8 cellular contexts compared by ENCODE assay signal in the genomic region with DNA sequence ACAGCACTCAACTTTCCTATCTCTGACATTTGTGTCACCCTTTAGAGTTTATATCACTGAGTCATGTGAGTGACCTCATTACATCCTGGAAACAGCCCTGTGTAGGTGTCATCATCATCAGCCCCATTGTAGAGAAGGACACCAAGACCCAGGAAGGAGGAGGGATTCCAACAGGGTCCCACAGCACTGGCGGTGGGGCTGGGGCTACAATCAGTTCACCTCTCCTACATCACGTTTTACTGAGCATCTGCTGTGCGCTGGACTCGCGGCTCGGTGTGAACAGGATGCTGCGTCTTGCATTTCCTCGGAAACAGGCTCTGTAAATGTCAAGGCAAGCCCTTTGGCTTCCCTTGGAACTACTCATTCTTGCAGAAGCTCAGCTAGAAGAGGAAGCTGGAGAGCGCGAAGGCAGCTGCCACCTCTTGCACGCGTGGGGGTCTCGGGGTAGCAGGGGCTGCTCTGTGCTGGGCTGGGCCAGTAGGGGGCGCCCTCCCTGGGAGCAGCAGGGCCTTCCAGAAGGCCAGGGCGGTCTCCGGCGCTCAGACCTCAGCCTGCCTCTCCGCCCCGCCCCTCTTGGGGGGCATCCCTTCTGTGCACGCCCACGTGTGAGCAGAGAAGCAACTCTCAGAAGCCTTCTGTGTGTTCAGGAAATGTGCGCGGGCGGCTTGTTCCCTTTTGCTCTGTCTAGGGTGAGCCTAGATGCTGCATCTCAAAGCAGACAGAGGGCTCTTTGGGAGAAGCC. TPM values are rescaled to one million over a fixed set of nuclear protein-coding genes. Genes with fewer than 3 reads are reported as not detected.
DNase-seq lines count a peak whose midpoint lies in the region; ATAC-seq, FAIRE-seq and TF ChIP-seq lines count a peak whose summit lies in the region.

No MANE protein-coding gene starts in this region.

- peaks cover 25% of the 10 kb centered on the region for H3K4me1 ChIP-seq in A549
- peaks cover 13% of the 10 kb centered on the region for H3K4me1 ChIP-seq in ovary (ENCODE audit: insufficient read depth)
- H3K4me1 ChIP-seq in prostate gland (replicated peaks), result no peaks in the 10 kb centered on the region

- POLR2A ChIA-PET in A549 (lab: Yijun Ruan, JAX), result no interaction called here

- intact Hi-C loops in ovary (cut with DNase I) (no loop called here), prostate gland (cut with DNase I) (no loop called here)

- H3K9me3 ChIP-seq in A549 (no peaks in the 10 kb centered on the region), ovary (no peaks in the 10 kb centered on the region), prostate gland (no peaks in the 10 kb centered on the region)

- WGBS in A549 (ENCODE audit: missing lambda C conversion rate), result 67% methylated on average over 17 of the region's 24 CpGs
- 72 to 80% (median 73%) methylated on average over 24 of the region's 24 CpGs for WGBS in ovary, 3 donors
- WGBS in prostate gland, result 79% methylated on average over 23 of the region's 24 CpGs

- TF ChIP-seq RAD21 in A549 (conservative IDR thresholded peaks at IDR 0.05 in 1 of 2, IDR thresholded peaks at IDR 0.05 in 1 of 2), result no peak

- no peak for ATAC-seq in A549
- peak; percentile 74 for ATAC-seq in GM19035 (IDR thresholded peaks at IDR 0.05; ENCODE audit: unreplicated experiment)
- peak; percentile 58 for ATAC-seq in HG03196 (IDR thresholded peaks at IDR 0.05; ENCODE audit: unreplicated experiment)

- no peak overlapping the region for H3K4me3 ChIP-seq in A549
- H3K4me3 ChIP-seq in WI38 (ENCODE audit: low read depth, low read length), result no peak overlapping the region
- no peak overlapping the region for H3K4me3 ChIP-seq in ovary
- no peak overlapping the region for H3K4me3 ChIP-seq in prostate gland

- H3K27me3 ChIP-seq in ovary, result no peaks in the 10 kb centered on the region
- H3K27me3 ChIP-seq in prostate gland (replicated peaks; ENCODE audit: insufficient read depth), result no peaks in the 10 kb centered on the region

- TF ChIP-seq CTCF in A549 (IDR thresholded peaks at IDR 0.05), result peak; percentile 22; the same call in 2 of the 3 replicates
- TF ChIP-seq CTCF in WI38 (IDR thresholded peaks at IDR 0.05; ENCODE audit: low read depth, low read length), result 0 out of 2 replicates have a peak, but pooled peaks have one; percentile 6
- TF ChIP-seq CTCF in ovary (IDR thresholded peaks at IDR 0.05), result no peak
- no peak for TF ChIP-seq CTCF in prostate gland (IDR thresholded peaks at IDR 0.05)

- H3K36me3 ChIP-seq in ovary, result no peaks in the 10 kb centered on the region
- no peaks in the 10 kb centered on the region for H3K36me3 ChIP-seq in prostate gland

- CTCF ChIA-PET in A549 (lab: Yijun Ruan, JAX), result interaction anchor here (1.2 to 1.9 kb wide), 2 partner anchors 23 to 98 kb away, joined by 4 to 5 read pairs; no protein-coding TSS in a partner anchor

- H3K27ac ChIP-seq in A549 (peak overlapping the region in 1 of 2 experiments; percentile 50; a peak in 2 of 6 replicates), caudate nucleus (ENCODE audit: low read depth, low read length) (no peak overlapping the region), ovary (no peak overlapping the region), prostate gland (no peak overlapping the region)

- no peak for TF ChIP-seq POLR2A in A549 (IDR thresholded peaks at IDR 0.05; ENCODE audit: low read length)
- TF ChIP-seq POLR2A in ovary (IDR thresholded peaks at IDR 0.05), result no peak
- TF ChIP-seq POLR2A in prostate gland (IDR thresholded peaks at IDR 0.05), result no peak

- TF ChIP-seq EP300 in A549 (IDR thresholded peaks at IDR 0.05) (no peak), ovary (IDR thresholded peaks at IDR 0.05) (no peak)

- H3K4me2 ChIP-seq in A549, result no peak overlapping the region

- no peak for FAIRE-seq in A549 (lab: Jason Lieb, UNC)

- DNase-seq in A549 (ENCODE audit: low read depth in 1 of 2, low spot score in 1 of 2), result peak in 1 of 2 experiments; percentile 17
- DNase-seq in caudate nucleus (lab: John Stamatoyannopoulos, UW), result peak in 49 of 61 donors; percentile 10 to 88 (median 55)
- DNase-seq in ovary, result peak in 3 of 5 donors; percentile 30 to 45 (median 38)
- DNase-seq in NCI-H748 (lab: John Stamatoyannopoulos, UW; ENCODE audit: unreplicated experiment), result no peak
- DNase-seq in prostate gland (ENCODE audit: low spot score), result no peak

TF ChIP-seq in A549, 52 proteins besides CTCF, POLR2A, EP300 and RAD21:
- TF ChIP-seq GATA3 (IDR thresholded peaks at IDR 0.05; ENCODE audit: borderline replicate concordance) (no peak), EHF (CRISPR knock-in tag; IDR thresholded peaks at IDR 0.05) (no peak), JUN (IDR thresholded peaks at IDR 0.05) (no peak), MYC (IDR thresholded peaks at IDR 0.05; ENCODE audit: borderline replicate concordance, low read length) (no peak), PHF8 (IDR thresholded peaks at IDR 0.05; ENCODE audit: borderline replicate concordance, low read depth) (no peak), CBX8 (IDR thresholded peaks at IDR 0.05) (no peak), SREBF2 (IDR thresholded peaks at IDR 0.05) (no peak), ZFP36 (IDR thresholded peaks at IDR 0.05; ENCODE audit: borderline replicate concordance, partially characterized antibody) (no peak), TP53 (CRISPR knock-in tag; IDR thresholded peaks at IDR 0.05) (no peak), FOXS1 (CRISPR knock-in tag; IDR thresholded peaks at IDR 0.05) (no peak), MAZ (IDR thresholded peaks at IDR 0.05; ENCODE audit: borderline replicate concordance, low read depth, low read length) (no peak), FOSB (CRISPR knock-in tag; IDR thresholded peaks at IDR 0.05) (no peak), EHMT2 (IDR thresholded peaks at IDR 0.05; ENCODE audit: low read depth) (no peak), ZC3H11A (IDR thresholded peaks at IDR 0.05) (no peak), CHD2 (IDR thresholded peaks at IDR 0.05; ENCODE audit: low read length, partially characterized antibody) (no peak), HDAC2 (IDR thresholded peaks at IDR 0.05) (no peak)
- TF ChIP-seq, protein P1, sequence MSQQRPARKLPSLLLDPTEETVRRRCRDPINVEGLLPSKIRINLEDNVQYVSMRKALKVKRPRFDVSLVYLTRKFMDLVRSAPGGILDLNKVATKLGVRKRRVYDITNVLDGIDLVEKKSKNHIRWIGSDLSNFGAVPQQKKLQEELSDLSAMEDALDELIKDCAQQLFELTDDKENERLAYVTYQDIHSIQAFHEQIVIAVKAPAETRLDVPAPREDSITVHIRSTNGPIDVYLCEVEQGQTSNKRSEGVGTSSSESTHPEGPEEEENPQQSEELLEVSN (IDR thresholded peaks at IDR 0.05; ENCODE audit: borderline replicate concordance, low read depth), result no peak
- TF ChIP-seq, protein P2, sequence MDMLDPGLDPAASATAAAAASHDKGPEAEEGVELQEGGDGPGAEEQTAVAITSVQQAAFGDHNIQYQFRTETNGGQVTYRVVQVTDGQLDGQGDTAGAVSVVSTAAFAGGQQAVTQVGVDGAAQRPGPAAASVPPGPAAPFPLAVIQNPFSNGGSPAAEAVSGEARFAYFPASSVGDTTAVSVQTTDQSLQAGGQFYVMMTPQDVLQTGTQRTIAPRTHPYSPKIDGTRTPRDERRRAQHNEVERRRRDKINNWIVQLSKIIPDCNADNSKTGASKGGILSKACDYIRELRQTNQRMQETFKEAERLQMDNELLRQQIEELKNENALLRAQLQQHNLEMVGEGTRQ (IDR thresholded peaks at IDR 0.05), result no peak
- TF ChIP-seq, protein P3, sequence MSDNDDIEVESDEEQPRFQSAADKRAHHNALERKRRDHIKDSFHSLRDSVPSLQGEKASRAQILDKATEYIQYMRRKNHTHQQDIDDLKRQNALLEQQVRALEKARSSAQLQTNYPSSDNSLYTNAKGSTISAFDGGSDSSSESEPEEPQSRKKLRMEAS (IDR thresholded peaks at IDR 0.05), result no peak

RNA-seq across cellular contexts. Expression of a gene that starts 29.0 kb away (rescaled TPM):
- polyA plus RNA-seq in A549 (2011; rRNA removed) (0.04 and 0.05 TPM in 2 replicates), A549 (2017; fragmentation: RNase III; extraction: RNeasy Plus Mini Kit Qiagen cat#74134 plus additional on column Dnase treatment) (not detected in 3 replicates), ovary (not detected)
- 0.03 TPM in 2 replicates for polyA plus RNA-seq in A549 (2012; cell fraction: cytosol; rRNA removed)
- 0.19 and 0.20 TPM in 2 replicates for polyA plus RNA-seq in A549 (2012; cell fraction: nucleus; rRNA removed)
- 0.15 TPM in 1 of 2 replicates, not detected in the other for polyA minus RNA-seq in A549 (2011; rRNA and poly(A)+ RNA removed)
- total RNA-seq in ovary (under 1 TPM in 4 of 7 donors, not detected in 3; 0.15 to 0.95 (median 0.38) TPM), prostate gland (10 to 100 TPM in 1 of 2 donors, 1 to 10 TPM in 1; 1.1 to 12.8 TPM)

Comparison
In these comparisons a context has a peak if more than half of its experiments do, and no peak if none do; other contexts are left out.
1. ATAC-seq: peak in GM19035 (single experiment) and HG03196 (single experiment); none in A549 (0 of 2).
2. DNase-seq: peak in caudate nucleus (49 of 61) and ovary (3 of 5); none in NCI-H748 (single experiment) and prostate gland (single experiment).
3. CTCF ChIP-seq: peak in A549 (single experiment) and WI38 (single experiment); none in ovary (0 of 3) and prostate gland (0 of 4).